In genomic region chr11:128903248-128904041, GRCh38 we compare ENCODE assay signal across 12 cellular contexts. TPM values are rescaled to one million over a fixed set of nuclear protein-coding genes. Genes with fewer than 3 reads are reported as not detected.
A peak's percentile ranks its signal among the peaks of the same experiment; 100 is the strongest.
DNase-seq lines count a peak whose midpoint lies in the region; ATAC-seq and TF ChIP-seq lines count a peak whose summit lies in the region.
"Had no signal": no experiment of that assay in that cellular context is flagged by ENCODE, and none has a peak within 500 bp of the region (broad histone marks: within the 10 kb centered on the region; RNA-seq: fewer than 3 reads in every experiment).

No MANE protein-coding gene starts in this region.

- TF ChIP-seq POLR2A in ovary (IDR thresholded peaks at IDR 0.05), result no peak

- ATAC-seq in T-cell (replicated peaks in 1 of 4) (no peak), HG02885 (IDR thresholded peaks at IDR 0.05; ENCODE audit: poor library complexity, unreplicated experiment) (no peak)
- ATAC-seq: stimulated activated effector memory CD8-positive, alpha-beta T cell treated with anti-CD3 and anti-CD28 coated beads, Interleukin-12 subunit alpha, Interleukin-12 subunit beta, amount 100 ng/mL, for 72 hours had no signal

- H3K9ac ChIP-seq in ES-I3 (ENCODE audit: low read depth, low read length) (peak overlapping the region; percentile 30; the same call in 1 of the 2 replicates), iPS-15b (ENCODE audit: low read depth, low read length) (no peak overlapping the region)

- H3K36me3 ChIP-seq in ES-I3 (ENCODE audit: insufficient read depth, low read length) (no peaks in the 10 kb centered on the region), iPS-15b (ENCODE audit: control insufficient read depth, insufficient read depth, low read length) (no peaks in the 10 kb centered on the region), ovary (no peaks in the 10 kb centered on the region)

- H3K4me3 Mint-ChIP-seq in T-cell, result peak overlapping the region in 2 of 3 donors; percentile 56 to 80
- peak overlapping the region; percentile 44 for H3K4me3 Mint-ChIP-seq in progenitor cell of endocrine pancreas (ENCODE audit: low read depth)

- H3K4me1 ChIP-seq in ES-I3 (ENCODE audit: insufficient read depth, low read length) (peaks cover 28% of the 10 kb centered on the region), iPS-15b (ENCODE audit: control insufficient read depth, insufficient read depth, low read length) (peaks cover 21% of the 10 kb centered on the region), ovary (ENCODE audit: insufficient read depth) (peaks cover 2% of the 10 kb centered on the region)
- H3K4me1 ChIP-seq: psoas muscle had no signal

- CTCF ChIA-PET in T-cell (lab: Charles Lee), result interaction anchor here (1.3 to 1.4 kb wide), 2 partner anchors 18 to 746 kb away, joined by 3 to 4 read pairs; no protein-coding TSS in a partner anchor

- H3K27me3 ChIP-seq in iPS-15b (ENCODE audit: control insufficient read depth, insufficient read depth, low read length) (peaks cover 87% of the 10 kb centered on the region), ovary (no peaks in the 10 kb centered on the region)

- no peaks in the 10 kb centered on the region for H3K36me3 Mint-ChIP-seq in T-cell
- H3K36me3 Mint-ChIP-seq in progenitor cell of endocrine pancreas (ENCODE audit: insufficient read depth), result no peaks in the 10 kb centered on the region
- H3K36me3 Mint-ChIP-seq: activated naive CD8-positive, alpha-beta T cell; stimulated activated effector memory CD8-positive, alpha-beta T cell treated with anti-CD3 and anti-CD28 coated beads, Interleukin-12 subunit alpha, Interleukin-12 subunit beta, amount 100 ng/mL, for 72 hours had no signal

- H3K4me3 ChIP-seq in iPS-15b (ENCODE audit: low read depth, low read length) (peak overlapping the region; percentile 70), ovary (no peak overlapping the region)
- H3K4me3 ChIP-seq: psoas muscle had no signal

- 75 to 83% (median 79%) methylated on average over 17 of the region's 17 CpGs for WGBS in ovary, 3 donors

- peaks cover 10 to 26% (median 21%) of the 10 kb centered on the region in 3 donors for H3K4me1 Mint-ChIP-seq in T-cell
- peaks cover 11% of the 10 kb centered on the region for H3K4me1 Mint-ChIP-seq in progenitor cell of endocrine pancreas (ENCODE audit: low read depth)

- no peaks in the 10 kb centered on the region for H3K9me3 ChIP-seq in ES-I3 (ENCODE audit: control insufficient read depth, insufficient read depth, low read length)
- no peaks in the 10 kb centered on the region for H3K9me3 ChIP-seq in iPS-15b (ENCODE audit: control insufficient read depth, insufficient read depth, low read length)
- H3K9me3 ChIP-seq in ovary, result no peaks in the 10 kb centered on the region
- H3K9me3 ChIP-seq: psoas muscle had no signal

- intact Hi-C loops in ovary (cut with DNase I), result no loop called here

- TF ChIP-seq CTCF in progenitor cell of endocrine pancreas (IDR thresholded peaks at IDR 0.05; ENCODE audit: unreplicated experiment) (no peak), ovary (IDR thresholded peaks at IDR 0.05) (no peak)

- no peaks in the 10 kb centered on the region for H3K9me3 Mint-ChIP-seq in T-cell
- no peaks in the 10 kb centered on the region for H3K9me3 Mint-ChIP-seq in progenitor cell of endocrine pancreas (ENCODE audit: low read depth)
- H3K9me3 Mint-ChIP-seq: stimulated activated effector memory CD8-positive, alpha-beta T cell treated with anti-CD3 and anti-CD28 coated beads, Interleukin-12 subunit alpha, Interleukin-12 subunit beta, amount 100 ng/mL, for 72 hours had no signal

- POLR2A ChIA-PET in T-cell (lab: Charles Lee), result no interaction called here

- H3K27ac ChIP-seq in ovary, result no peak overlapping the region
- H3K27ac ChIP-seq: psoas muscle had no signal

- no peak for TF ChIP-seq EP300 in ovary (IDR thresholded peaks at IDR 0.05)

- DNase-seq in T-cell (no peak), progenitor cell of endocrine pancreas (ENCODE audit: low spot score, unreplicated experiment) (no peak), SIG-M5 treated with dmso at 0.1 percent for 504 hours (lab: John Stamatoyannopoulos, UW; ENCODE audit: unreplicated experiment) (no peak), NCI-H748 treated with DMSO at 0.1 percent for 48 hours (lab: John Stamatoyannopoulos, UW) (no peak), ovary (no peak)
- DNase-seq: T1000 had no signal

- H3K27ac Mint-ChIP-seq in T-cell, result no peak overlapping the region
- no peak overlapping the region for H3K27ac Mint-ChIP-seq in progenitor cell of endocrine pancreas
- H3K27ac Mint-ChIP-seq: activated naive CD8-positive, alpha-beta T cell; stimulated activated effector memory CD8-positive, alpha-beta T cell treated with anti-CD3 and anti-CD28 coated beads, Interleukin-12 subunit alpha, Interleukin-12 subunit beta, amount 100 ng/mL, for 72 hours had no signal

- H3K27me3 Mint-ChIP-seq in T-cell (peaks cover 15 to 16% of the 10 kb centered on the region in 2 donors), progenitor cell of endocrine pancreas (peaks cover 85% of the 10 kb centered on the region)

RNA-seq across cellular contexts. Expression of gene KCNJ5, which starts 12.3 kb away (rescaled TPM):
- under 1 TPM in 3 of 5 donors, not detected in 2; 0.07 to 0.13 (median 0.12) TPM for total RNA-seq in T-cell
- total RNA-seq in progenitor cell of endocrine pancreas, result 0.78 and 1.1 TPM in 2 replicates
- 1 to 10 TPM in 5 of 7 donors, under 1 TPM in 2; 0.72 to 2.8 (median 2.0) TPM for total RNA-seq in ovary
- 1 to 10 TPM in 1 of 2 donors, under 1 TPM in 1; 0.42 to 3.7 TPM for polyA plus RNA-seq in ovary

RNA-seq across cellular contexts. Expression of gene KCNJ1, which starts 36.3 kb away (rescaled TPM):
- not detected for total RNA-seq in T-cell
- total RNA-seq in progenitor cell of endocrine pancreas, result not detected in 2 replicates
- total RNA-seq in ovary, result under 1 TPM in 1 of 7 donors, not detected in 6; 0.48 TPM
- polyA plus RNA-seq in ovary, result not detected
- total RNA-seq: psoas muscle had no signal
- polyA plus RNA-seq: psoas muscle had no signal

RNA-seq across cellular contexts. Expression of gene TP53AIP1, which starts 39.2 kb away (rescaled TPM):
- total RNA-seq in T-cell (not detected), progenitor cell of endocrine pancreas (0.12 and 0.31 TPM in 2 replicates), ovary (1 to 10 TPM in 1 of 7 donors, under 1 TPM in 2, not detected in 4; 0.26 to 1.5 (median 0.37) TPM)
- under 1 TPM in 1 of 2 donors, not detected in 1; 0.02 TPM for polyA plus RNA-seq in ovary
